In the genomic region with DNA sequence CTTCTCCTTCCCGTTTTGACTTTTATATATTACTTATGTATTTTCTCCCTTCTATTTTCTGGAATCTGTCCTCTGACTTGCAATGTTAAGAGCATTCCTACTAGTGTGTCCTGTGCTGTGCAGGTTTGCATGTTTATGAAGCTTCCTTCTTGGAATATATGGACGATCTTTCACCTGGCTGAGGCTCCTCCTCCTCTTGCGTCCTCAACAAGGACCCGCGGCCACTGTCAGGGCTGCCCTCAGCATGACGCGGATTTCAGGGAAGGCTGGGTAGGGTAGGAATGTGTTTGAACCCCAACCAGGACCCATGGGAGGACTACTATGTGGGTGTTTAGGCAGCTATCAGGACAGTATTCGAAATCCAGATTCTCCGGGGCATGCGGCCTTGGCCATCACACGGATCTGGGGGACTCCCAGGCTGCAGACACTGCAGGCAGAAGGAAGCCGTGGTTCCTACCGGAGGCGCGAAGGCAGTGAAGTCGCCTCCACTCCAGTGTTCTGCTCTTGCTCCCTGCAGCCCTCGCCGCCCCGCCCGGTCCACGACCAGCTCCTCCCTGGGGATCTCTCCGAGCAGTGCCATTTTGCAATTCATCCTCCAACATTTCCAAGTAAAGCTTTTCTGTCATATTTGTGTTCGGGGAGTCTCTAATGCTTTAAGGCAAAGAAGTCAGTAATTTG, we compare ENCODE assay signal across 18 cellular contexts. TPM values are rescaled to one million over a fixed set of nuclear protein-coding genes. Genes with fewer than 3 reads are reported as not detected.
DNase-seq lines count a peak whose midpoint lies in the region; ATAC-seq and TF ChIP-seq lines count a peak whose summit lies in the region.
"Had no signal": no experiment of that assay in that cellular context is flagged by ENCODE, and none has a peak within 500 bp of the region (broad histone marks: within the 10 kb centered on the region; RNA-seq: fewer than 3 reads in every experiment).

No MANE protein-coding gene starts in this region.

- no peaks in the 10 kb centered on the region for H3K36me3 Mint-ChIP-seq in naive thymus-derived CD8-positive, alpha-beta T cell
- H3K36me3 Mint-ChIP-seq: stimulated activated effector memory CD8-positive, alpha-beta T cell treated with anti-CD3 and anti-CD28 coated beads, Interleukin-12 subunit alpha, Interleukin-12 subunit beta, amount 100 ng/mL, for 72 hours had no signal

- no peak for TF ChIP-seq POLR2A in breast epithelium (IDR thresholded peaks at IDR 0.05)

- no peaks in the 10 kb centered on the region for H3K79me2 ChIP-seq in mammary epithelial cell (ENCODE audit: insufficient read depth, low read length)
- no peaks in the 10 kb centered on the region for H3K79me2 ChIP-seq in osteoblast (ENCODE audit: insufficient read depth, low read length)
- H3K79me2 ChIP-seq in hepatocyte: no peaks in the 10 kb centered on the region

- H3K36me3 ChIP-seq in breast epithelium (no peaks in the 10 kb centered on the region), mammary epithelial cell (ENCODE audit: insufficient read depth, low read length) (no peaks in the 10 kb centered on the region), osteoblast (ENCODE audit: insufficient read depth, low read length) (no peaks in the 10 kb centered on the region), hepatocyte (replicated peaks; ENCODE audit: insufficient read depth, low read depth) (no peaks in the 10 kb centered on the region)
- H3K36me3 ChIP-seq: tibial artery had no signal

- intact Hi-C loops in breast epithelium (cut with DNase I; ENCODE audit: low total_unique reads): loop anchor here (10.0 kb wide), 1 partner anchor 364 kb away; no protein-coding TSS in a partner anchor
- intact Hi-C loops in mammary epithelial cell (cut with micrococcal nuclease): loop anchor here (1.0 to 5.0 kb wide), 5 partner anchors 137 to 542 kb away; partner anchors contain the start of gene LIFR
- intact Hi-C loops in left cardiac atrium (cut with DNase I): loop anchor here (2.0 to 10.0 kb wide), 5 partner anchors 134 to 387 kb away; partner anchors contain the start of gene LIFR (in 1 of the 2)

- H3K27ac Mint-ChIP-seq in naive thymus-derived CD8-positive, alpha-beta T cell: peak overlapping the region in 1 of 10 donors; percentile 84
- H3K27ac Mint-ChIP-seq: activated CD4-positive, alpha-beta T cell treated with anti-CD3 and anti-CD28 coated beads for 36 hours; stimulated activated effector memory CD8-positive, alpha-beta T cell treated with anti-CD3 and anti-CD28 coated beads, Interleukin-12 subunit alpha, Interleukin-12 subunit beta, amount 100 ng/mL, for 72 hours had no signal

- ATAC-seq in left cardiac atrium (peak; percentile 38 to 61), GM21619 (IDR thresholded peaks at IDR 0.05; ENCODE audit: unreplicated experiment) (no peak)
- ATAC-seq in naive thymus-derived CD8-positive, alpha-beta T cell: no peak

- H3K4me1 ChIP-seq in breast epithelium (peaks cover 0 to 9% of the 10 kb centered on the region in 2 donors), mammary epithelial cell (ENCODE audit: insufficient read depth, low read length) (peaks cover 5% of the 10 kb centered on the region), osteoblast (ENCODE audit: insufficient read depth, low read length) (peaks cover 41% of the 10 kb centered on the region), hepatocyte (ENCODE audit: insufficient read depth) (peaks cover 5% of the 10 kb centered on the region)

- H3K27ac ChIP-seq in breast epithelium (peak overlapping the region; percentile 25 to 75), mammary epithelial cell (ENCODE audit: insufficient read depth, low read depth, low read length) (no peak overlapping the region), osteoblast (ENCODE audit: low read depth, low read length) (peak overlapping the region; percentile 10), hepatocyte (no peak overlapping the region)
- H3K27ac ChIP-seq: foreskin keratinocyte had no signal

- no peaks in the 10 kb centered on the region for H3K27me3 ChIP-seq in breast epithelium
- no peaks in the 10 kb centered on the region for H3K27me3 ChIP-seq in mammary epithelial cell (ENCODE audit: insufficient read depth, low read length)
- no peaks in the 10 kb centered on the region for H3K27me3 ChIP-seq in osteoblast (ENCODE audit: insufficient read depth, low read length)
- H3K27me3 ChIP-seq in hepatocyte: no peaks in the 10 kb centered on the region
- H3K27me3 ChIP-seq: foreskin keratinocyte had no signal

- H3K4me3 Mint-ChIP-seq in naive thymus-derived CD8-positive, alpha-beta T cell: no peak overlapping the region
- H3K4me3 Mint-ChIP-seq: activated CD4-positive, alpha-beta T cell treated with anti-CD3 and anti-CD28 coated beads for 36 hours; stimulated activated effector memory CD8-positive, alpha-beta T cell treated with anti-CD3 and anti-CD28 coated beads, Interleukin-12 subunit alpha, Interleukin-12 subunit beta, amount 100 ng/mL, for 72 hours had no signal

- H4K20me1 ChIP-seq in mammary epithelial cell (ENCODE audit: insufficient read depth, low read length): no peaks in the 10 kb centered on the region
- no peaks in the 10 kb centered on the region for H4K20me1 ChIP-seq in osteoblast (ENCODE audit: insufficient read depth, low read length)
- no peaks in the 10 kb centered on the region for H4K20me1 ChIP-seq in hepatocyte (ENCODE audit: insufficient read depth, poor library complexity, severe bottlenecking)

- dilution Hi-C loops in mammary epithelial cell (cut with HindIII; ENCODE audit: low sequenced_read_pairs): loop anchor here (5.0 kb wide), 2 partner anchors 82 to 367 kb away; no protein-coding TSS in a partner anchor

- POLR2A ChIA-PET in naive thymus-derived CD8-positive, alpha-beta T cell (lab: Charles Lee): no interaction called here

- H3K27me3 Mint-ChIP-seq in naive thymus-derived CD8-positive, alpha-beta T cell: peaks cover 14 to 40% (median 25%) of the 10 kb centered on the region in 5 donors

- no peak overlapping the region for H3K4me2 ChIP-seq in mammary epithelial cell (ENCODE audit: insufficient read depth, low read depth, low read length)
- H3K4me2 ChIP-seq in osteoblast (ENCODE audit: insufficient read depth, low read length): peak overlapping the region; percentile 68
- H3K4me2 ChIP-seq in hepatocyte: no peak overlapping the region

- BruUV-seq in mammary epithelial cell (replicated peaks; lab: Mats Ljungman, UMichigan): no TSS peak

- no peaks in the 10 kb centered on the region for H3K9me3 Mint-ChIP-seq in naive thymus-derived CD8-positive, alpha-beta T cell
- H3K9me3 Mint-ChIP-seq: stimulated activated effector memory CD8-positive, alpha-beta T cell treated with anti-CD3 and anti-CD28 coated beads, Interleukin-12 subunit alpha, Interleukin-12 subunit beta, amount 100 ng/mL, for 72 hours had no signal

- H2AFZ ChIP-seq in mammary epithelial cell (ENCODE audit: low read depth, low read length) (no peak overlapping the region), osteoblast (ENCODE audit: low read length) (no peak overlapping the region), hepatocyte (no peak overlapping the region)

- no peak for TF ChIP-seq CTCF in breast epithelium (IDR thresholded peaks at IDR 0.05)
- TF ChIP-seq CTCF in mammary epithelial cell (conservative IDR thresholded peaks at IDR 0.05 in 1 of 2, IDR thresholded peaks at IDR 0.05 in 1 of 2; ENCODE audit: extremely low read depth in 1 of 2, insufficient read depth in 1 of 2, low read depth in 1 of 2, low read length in 2 of 2): no peak
- TF ChIP-seq CTCF in osteoblast (IDR thresholded peaks at IDR 0.05; ENCODE audit: extremely low read depth, low read depth, low read length): no peak
- no peak for TF ChIP-seq CTCF in hepatocyte (IDR thresholded peaks at IDR 0.05; ENCODE audit: poor library complexity)

- H3K9ac ChIP-seq in mammary epithelial cell (ENCODE audit: insufficient read depth, low read length): no peak overlapping the region

- WGBS in mammary epithelial cell (ENCODE audit: low coverage, missing lambda C conversion rate): 90% methylated on average over 22 of the region's 23 CpGs
- WGBS in hepatocyte (ENCODE audit: low lambda C conversion rate, missing lambda C conversion rate): 93% methylated on average over 23 of the region's 23 CpGs

- CTCF ChIA-PET in mammary epithelial cell (lab: Charles Lee; ENCODE audit: low non-redundant PET): interaction anchor here (0.8 to 3.1 kb wide), 2 partner anchors 367 to 388 kb away, joined by 6 to 31 read pairs; no protein-coding TSS in a partner anchor

- H3K9me3 ChIP-seq in breast epithelium (no peaks in the 10 kb centered on the region), mammary epithelial cell (replicated peaks; ENCODE audit: insufficient read depth, low read length) (no peaks in the 10 kb centered on the region), osteoblast (ENCODE audit: low read depth, low read length) (no peaks in the 10 kb centered on the region), hepatocyte (ENCODE audit: low read depth) (no peaks in the 10 kb centered on the region)
- H3K9me3 ChIP-seq: mucosa of descending colon, tibial artery had no signal

- no peak for DNase-seq in breast epithelium (ENCODE audit: low spot score in 2 of 2)
- DNase-seq in mammary epithelial cell: no peak
- no peak for DNase-seq in left cardiac atrium
- peak; percentile 79 for DNase-seq in osteoblast (ENCODE audit: insufficient read length, low spot score, missing footprints)
- no peak for DNase-seq in hepatocyte (ENCODE audit: low spot score)
- no peak for DNase-seq in NCI-H2196 (lab: John Stamatoyannopoulos, UW; ENCODE audit: unreplicated experiment)
- DNase-seq in naive thymus-derived CD8-positive, alpha-beta T cell: no peak
- DNase-seq: 8988T; activated CD4-positive, alpha-beta T cell treated with anti-CD3 and anti-CD28 coated beads for 36 hours; DMS153; left colon; NCI-H446; retina; tibial artery had no signal

- in situ Hi-C loops in mammary epithelial cell (cut with MboI; ENCODE audit: low sequenced_read_pairs in 2 of 2): loop anchor here (5.0 to 25.0 kb wide), 4 partner anchors 247 to 547 kb away; partner anchors contain the start of genes EGFLAM (in 1 of the 2) and LIFR (in 1 of the 2)

- no peak overlapping the region for H3K4me3 ChIP-seq in breast epithelium
- no peak overlapping the region for H3K4me3 ChIP-seq in mammary epithelial cell (replicated peaks in 1 of 3; ENCODE audit: insufficient read depth in 1 of 3, low read depth in 2 of 3, low read length in 3 of 3)
- H3K4me3 ChIP-seq in osteoblast (ENCODE audit: insufficient read depth, low read length): no peak overlapping the region
- H3K4me3 ChIP-seq in hepatocyte: no peak overlapping the region
- H3K4me3 ChIP-seq: mucosa of descending colon, tibial artery had no signal

- peaks cover 0 to 5% (median 2%) of the 10 kb centered on the region in 4 donors for H3K4me1 Mint-ChIP-seq in naive thymus-derived CD8-positive, alpha-beta T cell

- no peaks in the 10 kb centered on the region for H3K9me2 ChIP-seq in hepatocyte (replicated peaks; ENCODE audit: insufficient read depth)

RNA-seq across cellular contexts. Expression of gene OSMR, which starts 37.0 kb away (rescaled TPM):
- total RNA-seq in breast epithelium: 100 to 1,000 TPM in 1 of 3 donors, 10 to 100 TPM in 2; 32.2 to 121 (median 54.0) TPM
- 100 to 1,000 TPM in 1 of 2 donors, 10 to 100 TPM in 1; 97.7 to 111 TPM for total RNA-seq in mammary epithelial cell
- 48.9 TPM for polyA plus RNA-seq in mammary epithelial cell
- polyA minus RNA-seq in mammary epithelial cell: 96.5 TPM
- total RNA-seq in left cardiac atrium: 10 to 100 TPM; 24.9 to 60.6 TPM
- total RNA-seq in osteoblast: 174 and 189 TPM in 2 replicates
- total RNA-seq in hepatocyte: 17.6 and 19.4 TPM in 2 replicates
- polyA plus RNA-seq in hepatocyte: 13.2 and 15.1 TPM in 2 replicates
- not detected for total RNA-seq in naive thymus-derived CD8-positive, alpha-beta T cell
- under 1 TPM in 2 of 3 donors, not detected in 1; 0.13 to 0.18 TPM for polyA plus RNA-seq in naive thymus-derived CD8-positive, alpha-beta T cell

Comparison
In these comparisons a context has a peak if more than half of its experiments do, and no peak if none do; other contexts are left out.
1. H3K27ac ChIP-seq: peak in breast epithelium (2 of 2) and osteoblast (single experiment); none in mammary epithelial cell (single experiment) and hepatocyte (single experiment).
2. ATAC-seq: peak in left cardiac atrium (2 of 2); none in GM21619 (single experiment) and naive thymus-derived CD8-positive, alpha-beta T cell (0 of 2).
3. RNA of gene OSMR, which starts 37.0 kb away (total RNA-seq): 174 to 189 TPM in osteoblast, 97.7 to 111 TPM in mammary epithelial cell, 24.9 to 60.6 TPM in left cardiac atrium, 32.2 to 121 TPM in breast epithelium and 17.6 to 19.4 TPM in hepatocyte; not detected in naive thymus-derived CD8-positive, alpha-beta T cell; every median in the first group is over 10 times any median in the second.